24 cellular contexts compared by ENCODE assay signal in the genomic region with DNA sequence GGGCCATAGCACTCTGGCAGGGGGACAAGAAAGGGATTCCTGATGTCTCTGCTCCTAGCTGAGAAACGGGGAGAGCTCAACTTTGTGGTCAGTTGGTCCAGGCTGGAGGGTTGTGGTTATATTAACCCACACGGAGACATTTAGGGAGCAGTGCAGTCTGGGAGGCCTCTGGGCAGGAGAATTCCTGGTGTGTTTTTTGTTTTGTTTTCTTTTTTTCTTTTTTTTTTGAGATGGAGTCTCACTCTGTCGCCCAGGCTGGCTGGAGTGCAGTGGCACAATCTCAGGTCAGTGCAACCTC.
"Had no signal": no experiment of that assay in that cellular context is flagged by ENCODE, and none has a peak within 500 bp of the region (broad histone marks: within the 10 kb centered on the region; RNA-seq: fewer than 3 reads in every experiment).

No MANE protein-coding gene starts in this region.

- H3K4me1 Mint-ChIP-seq: activated CD4-positive, alpha-beta memory T cell treated with anti-CD3 and anti-CD28 coated beads, Interleukin-2, amount 10 ng/mL, durations not matched to agents 7 days and 5 days; activated naive CD4-positive, alpha-beta T cell treated with anti-CD3 and anti-CD28 coated beads, Interleukin-2, amount 10 ng/mL, durations not matched to agents 7 days and 5 days; stimulated activated naive B cell treated with anti-CD40 and anti-IgM and Interleukin-4, amounts not matched to agents 10 μg/mL and 1 μg/mL and 100 μg/mL, for 72 hours had no signal

- H3K4me3 ChIP-seq: dorsolateral prefrontal cortex, esophagus muscularis mucosa, gastrocnemius medialis, right lobe of liver, smooth muscle cell, transverse colon had no signal

- H3K27me3 Mint-ChIP-seq: activated CD4-positive, alpha-beta memory T cell treated with anti-CD3 and anti-CD28 coated beads, Interleukin-2, amount 10 ng/mL, durations not matched to agents 7 days and 5 days had no signal

- DNase-seq: activated CD4-positive, alpha-beta memory T cell treated with anti-CD3 and anti-CD28 coated beads, Interleukin-2, amount 10 ng/mL, durations not matched to agents 7 days and 5 days; activated CD4-positive, alpha-beta T cell treated with anti-CD3 and anti-CD28 coated beads, Interleukin-2, amount 10 ng/mL, durations not matched to agents 24 days and 14 days; activated naive CD4-positive, alpha-beta T cell treated with anti-CD3 and anti-CD28 coated beads, Interleukin-2, amount 10 ng/mL, durations not matched to agents 7 days and 5 days; amygdala; brain microvascular endothelial cell; caudate nucleus; effector memory CD8-positive, alpha-beta T cell; gastrocnemius medialis; hypothalamus; mammary epithelial cell; stimulated activated CD4-positive, alpha-beta T cell treated with anti-CD3 and anti-CD28 coated beads, Interleukin-15, amount 100 ng/mL, for 24 hours; stimulated activated CD8-positive, alpha-beta memory T cell treated with anti-CD3 and anti-CD28 coated beads, Interleukin-4, amount 100 ng/mL, for 48 hours; stimulated activated naive B cell treated with anti-CD40 and anti-IgM and Interleukin-4, amounts not matched to agents 10 μg/mL and 1 μg/mL and 100 μg/mL, for 72 hours; T1000 had no signal

- H3K36me3 Mint-ChIP-seq: activated naive CD4-positive, alpha-beta T cell treated with anti-CD3 and anti-CD28 coated beads, Interleukin-2, amount 10 ng/mL, durations not matched to agents 7 days and 5 days; mesothelial cell of epicardium; natural killer cell treated with Interleukin-12 subunit alpha and Interleukin-12 subunit beta and Interleukin-15 and Interleukin-18, amount 100 ng/mL, for 72 hours; stimulated activated naive B cell treated with anti-CD40 and anti-IgM and Interleukin-4, amounts not matched to agents 10 μg/mL and 1 μg/mL and 100 μg/mL, for 72 hours had no signal

- ATAC-seq: activated CD4-positive, CD25-positive, alpha-beta regulatory T cell treated with anti-CD3 and anti-CD28 coated beads, Interleukin-2, amount 50 U/mL, for 24 hours; effector memory CD8-positive, alpha-beta T cell; gastrocnemius medialis; left ventricle myocardium superior; natural killer cell treated with Interleukin-12 subunit alpha and Interleukin-12 subunit beta and Interleukin-15 and Interleukin-18, amount 100 ng/mL, for 72 hours; right lobe of liver; stimulated activated naive B cell treated with anti-CD40 and anti-IgM and Interleukin-4, amounts not matched to agents 10 μg/mL and 1 μg/mL and 100 μg/mL, for 72 hours had no signal

- H3K4me3 Mint-ChIP-seq: activated CD4-positive, alpha-beta memory T cell treated with anti-CD3 and anti-CD28 coated beads, Interleukin-2, amount 10 ng/mL, durations not matched to agents 7 days and 5 days; activated CD4-positive, alpha-beta T cell treated with anti-CD3 and anti-CD28 coated beads, Interleukin-2, amount 10 ng/mL, durations not matched to agents 24 days and 14 days; activated naive CD4-positive, alpha-beta T cell treated with anti-CD3 and anti-CD28 coated beads, Interleukin-2, amount 10 ng/mL, durations not matched to agents 7 days and 5 days; effector memory CD8-positive, alpha-beta T cell; mesothelial cell of epicardium; natural killer cell treated with Interleukin-12 subunit alpha and Interleukin-12 subunit beta and Interleukin-15 and Interleukin-18, amount 100 ng/mL, for 72 hours; stimulated activated naive B cell treated with anti-CD40 and anti-IgM and Interleukin-4, amounts not matched to agents 10 μg/mL and 1 μg/mL and 100 μg/mL, for 72 hours; T-helper 1 cell treated with Interleukin-12 subunit alpha and Interleukin-12 subunit beta and Interleukin-4 antibody, amounts not matched to agents 30 μg/mL and 1 μg/mL, for 36 hours had no signal

- H3K27ac Mint-ChIP-seq: activated CD4-positive, alpha-beta memory T cell treated with anti-CD3 and anti-CD28 coated beads, Interleukin-2, amount 10 ng/mL, durations not matched to agents 7 days and 5 days; activated CD4-positive, alpha-beta T cell treated with anti-CD3 and anti-CD28 coated beads, Interleukin-2, amount 10 ng/mL, durations not matched to agents 24 days and 14 days; effector memory CD8-positive, alpha-beta T cell; mesothelial cell of epicardium; natural killer cell treated with Interleukin-12 subunit alpha and Interleukin-12 subunit beta and Interleukin-15 and Interleukin-18, amount 100 ng/mL, for 72 hours; T-helper 1 cell treated with Interleukin-12 subunit alpha and Interleukin-12 subunit beta and Interleukin-4 antibody, amounts not matched to agents 30 μg/mL and 1 μg/mL, for 36 hours had no signal

- H3K9me3 Mint-ChIP-seq: activated CD4-positive, alpha-beta memory T cell treated with anti-CD3 and anti-CD28 coated beads, Interleukin-2, amount 10 ng/mL, durations not matched to agents 7 days and 5 days; activated CD4-positive, alpha-beta T cell treated with anti-CD3 and anti-CD28 coated beads, Interleukin-2, amount 10 ng/mL, durations not matched to agents 24 days and 14 days; activated naive CD4-positive, alpha-beta T cell treated with anti-CD3 and anti-CD28 coated beads, Interleukin-2, amount 10 ng/mL, durations not matched to agents 7 days and 5 days; effector memory CD8-positive, alpha-beta T cell; mesothelial cell of epicardium; natural killer cell treated with Interleukin-12 subunit alpha and Interleukin-12 subunit beta and Interleukin-15 and Interleukin-18, amount 100 ng/mL, for 72 hours; stimulated activated naive B cell treated with anti-CD40 and anti-IgM and Interleukin-4, amounts not matched to agents 10 μg/mL and 1 μg/mL and 100 μg/mL, for 72 hours; T-helper 1 cell treated with Interleukin-12 subunit alpha and Interleukin-12 subunit beta and Interleukin-4 antibody, amounts not matched to agents 30 μg/mL and 1 μg/mL, for 36 hours had no signal
